Comparison of ENCODE assay signal across 24 cellular contexts in the genomic region with DNA sequence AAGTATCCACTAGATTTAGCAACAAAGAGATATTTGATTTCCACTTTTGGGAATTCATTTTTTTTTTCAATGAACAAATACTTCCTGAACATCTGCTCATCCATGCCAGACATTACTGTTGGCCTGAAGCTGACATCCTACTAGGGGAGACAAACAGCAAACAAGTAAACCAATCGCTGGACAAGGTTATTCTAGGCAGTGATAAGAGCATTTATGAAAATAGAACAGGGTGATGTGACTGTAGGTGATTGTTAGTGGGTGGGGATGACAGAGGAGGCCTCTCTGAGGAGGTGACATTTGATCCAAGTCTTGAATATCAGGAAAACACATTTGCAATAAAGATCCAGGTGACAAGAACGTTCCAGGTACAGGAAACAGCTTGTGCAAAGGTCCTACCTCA.
"Had no signal": no experiment of that assay in that cellular context is flagged by ENCODE, and none has a peak within 500 bp of the region (broad histone marks: within the 10 kb centered on the region; RNA-seq: fewer than 3 reads in every experiment).

No MANE protein-coding gene starts in this region.

- ATAC-seq: naive thymus-derived CD8-positive, alpha-beta T cell; natural killer cell treated with Interleukin-12 subunit alpha and Interleukin-12 subunit beta and Interleukin-15 and Interleukin-18, amount 100 ng/mL, for 72 hours; pancreas; right lobe of liver; stimulated activated effector memory CD8-positive, alpha-beta T cell treated with anti-CD3 and anti-CD28 coated beads, Interleukin-12 subunit alpha, Interleukin-12 subunit beta, amount 100 ng/mL, for 72 hours; stimulated activated naive B cell treated with anti-CD40 and anti-IgM and Interleukin-4, amounts not matched to agents 10 μg/mL and 1 μg/mL and 100 μg/mL, for 72 hours had no signal

- H3K9me3 ChIP-seq: neutrophil, pancreas, prostate gland, right lobe of liver, sigmoid colon, stomach, thoracic aorta, thyroid gland, tibial nerve, upper lobe of left lung, vagina had no signal

- H3K4me1 ChIP-seq: pancreas, prostate gland, right lobe of liver, sigmoid colon, tibial nerve, upper lobe of left lung, vagina had no signal

- DNase-seq: naive thymus-derived CD8-positive, alpha-beta T cell; nephron progenitor cell; nucleus accumbens; pancreas; right lobe of liver; sigmoid colon; small intestine; stimulated activated CD4-positive, alpha-beta T cell treated with anti-CD3 and anti-CD28 coated beads, Interleukin-15, amount 100 ng/mL, for 24 hours; stimulated activated CD4-positive, alpha-beta T cell treated with anti-CD3 and anti-CD28 coated beads, Interleukin-2, amount 100 ng/mL, for 24 hours; stimulated activated CD4-positive, alpha-beta T cell treated with anti-CD3 and anti-CD28 coated beads, Interleukin-2, amount 100 ng/mL, for 48 hours; stimulated activated CD4-positive, alpha-beta T cell treated with anti-CD3 and anti-CD28 coated beads, Interleukin-4, amount 100 ng/mL, for 24 hours; stimulated activated naive B cell treated with anti-CD40 and anti-IgM and Interleukin-4, amounts not matched to agents 10 μg/mL and 1 μg/mL and 100 μg/mL, for 72 hours; stimulated activated naive CD4-positive, alpha-beta T cell treated with Interleukin-2 at 50 U/mL for 16 hours; stomach; thyroid gland; trophoblast cell; upper lobe of left lung had no signal

- H3K4me3 ChIP-seq: pancreas, prostate gland, right lobe of liver, sigmoid colon, stomach, thoracic aorta, thyroid gland, tibial nerve, upper lobe of left lung, vagina had no signal

- H3K27ac ChIP-seq: neutrophil, pancreas, prostate gland, right lobe of liver, sigmoid colon, stomach, thoracic aorta, thyroid gland, tibial nerve, upper lobe of left lung, vagina had no signal

- H3K27me3 ChIP-seq: neutrophil, right lobe of liver, sigmoid colon, stomach, thyroid gland, tibial nerve, upper lobe of left lung, vagina had no signal

- H3K36me3 ChIP-seq: neutrophil, pancreas, prostate gland, right lobe of liver, sigmoid colon, stomach, thoracic aorta, thyroid gland, tibial nerve, upper lobe of left lung, vagina had no signal
